24 cellular contexts compared by ENCODE assay signal in genomic region chr16:1082952-1083675, GRCh38. TPM values are rescaled to one million over a fixed set of nuclear protein-coding genes. Genes with fewer than 3 reads are reported as not detected.
DNase-seq lines count a peak whose midpoint lies in the region; ATAC-seq lines count a peak whose summit lies in the region.
"Had no signal": no experiment of that assay in that cellular context is flagged by ENCODE, and none has a peak within 500 bp of the region (broad histone marks: within the 10 kb centered on the region; RNA-seq: fewer than 3 reads in every experiment).

No MANE protein-coding gene starts in this region.

- ATAC-seq in HG02981 (IDR thresholded peaks at IDR 0.05; ENCODE audit: unreplicated experiment), result no peak
- ATAC-seq in HG02759 (IDR thresholded peaks at IDR 0.05; ENCODE audit: unreplicated experiment), result no peak
- ATAC-seq: activated naive CD8-positive, alpha-beta T cell treated with anti-CD3 and anti-CD28 coated beads, Interleukin-2, amount 50 U/mL, for 24 hours; body of pancreas; gastroesophageal sphincter; stimulated activated memory B cell treated with anti-CD40 and anti-IgM and Interleukin-4, amounts not matched to agents 10 μg/mL and 1 μg/mL and 100 μg/mL, for 72 hours had no signal

- peak; percentile 57 for DNase-seq in DMS79 (lab: John Stamatoyannopoulos, UW)
- peak; percentile 33 for DNase-seq in M059J (ENCODE audit: low read depth)
- peak; percentile 28 for DNase-seq in dermis blood vessel endothelial cell
- DNase-seq in renal cortical epithelial cell (ENCODE audit: low read depth), result peak; percentile 18
- DNase-seq in HuH-7.5 (ENCODE audit: low spot score), result no peak
- DNase-seq in NCI-H526 treated with DMSO at 0.1 percent for 48 hours (lab: John Stamatoyannopoulos, UW), result no peak
- DNase-seq: activated CD8-positive, alpha-beta memory T cell treated with anti-CD3 and anti-CD28 coated beads, Interleukin-2, amount 50 U/mL, for 4 hours; activated naive CD8-positive, alpha-beta T cell treated with anti-CD3 and anti-CD28 coated beads, Interleukin-2, amount 50 U/mL, for 24 hours; body of pancreas; CD8-positive, alpha-beta memory T cell; effector CD8-positive, alpha-beta T cell; NCI-H1930; NCI-H446 treated with DMSO at 0.1 percent for 48 hours; T-helper 2 cell had no signal

RNA-seq across cellular contexts. Expression of gene SSTR5, which starts 10.6 kb away (rescaled TPM):
- total RNA-seq in M059J (2014; rRNA removed; shearing (Covaris generic)), result not detected in 2 replicates
- total RNA-seq in dermis blood vessel endothelial cell (0.17 and 1.1 TPM in 2 replicates), renal cortical epithelial cell (0.40 TPM in 1 of 2 replicates, not detected in the other)
- total RNA-seq: CD8-positive, alpha-beta memory T cell; esophagus muscularis mucosa; gastroesophageal sphincter; H4; HT1080; kidney epithelial cell; smooth muscle cell; temporal lobe had no signal

RNA-seq across cellular contexts. Expression of gene C1QTNF8, which starts 12.9 kb away (rescaled TPM):
- total RNA-seq in M059J (2014; rRNA removed; shearing (Covaris generic)), result not detected in 2 replicates
- total RNA-seq in dermis blood vessel endothelial cell, result not detected in 2 replicates
- not detected in 2 replicates for total RNA-seq in renal cortical epithelial cell
- total RNA-seq: body of pancreas; CD8-positive, alpha-beta memory T cell; esophagus muscularis mucosa; gastroesophageal sphincter; H4; HT1080; kidney epithelial cell; smooth muscle cell had no signal

Comparison
In these comparisons a context has a peak if more than half of its experiments do, and no peak if none do; other contexts are left out.
1. DNase-seq: peak in DMS79 (single experiment), M059J (single experiment), dermis blood vessel endothelial cell (single experiment) and renal cortical epithelial cell (single experiment); none in HuH-7.5 (single experiment) and NCI-H526 treated with DMSO at 0.1 percent for 48 hours (single experiment).